7 cellular contexts compared by ENCODE assay signal in the genomic region with DNA sequence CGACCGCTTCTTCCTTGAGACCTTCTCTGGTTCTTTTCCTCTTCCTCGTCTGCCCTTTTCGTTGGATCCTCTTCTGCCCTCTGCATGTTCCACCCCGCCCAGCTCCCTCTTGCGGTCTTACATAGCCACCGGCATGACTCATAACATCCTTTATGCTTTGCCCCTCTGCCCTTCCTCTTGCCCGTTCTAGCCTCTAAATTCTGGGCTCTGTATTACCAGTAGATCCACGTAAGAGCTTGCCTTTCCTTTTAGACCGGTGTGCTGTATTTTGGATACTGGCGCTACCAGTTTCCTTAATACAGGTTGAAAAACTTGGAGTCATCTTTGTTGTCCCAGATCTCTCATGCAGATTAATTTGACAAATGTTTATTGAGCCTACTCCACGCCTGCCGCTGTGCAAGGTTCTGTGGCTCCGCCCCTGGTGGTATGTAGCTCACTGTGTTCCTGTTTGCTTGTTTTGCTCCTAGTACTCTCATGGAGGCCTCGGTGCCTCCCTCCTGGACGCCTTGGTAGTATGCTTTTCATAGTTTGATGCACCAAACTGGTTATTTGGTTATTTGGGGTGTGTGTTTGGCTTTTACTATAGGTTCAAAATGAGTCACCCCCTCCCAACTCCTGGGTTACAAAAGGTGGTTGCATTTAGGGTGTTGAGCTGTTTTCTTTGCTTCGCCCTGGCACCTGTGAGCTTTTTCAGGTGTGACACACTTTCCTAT. TPM values are rescaled to one million over a fixed set of nuclear protein-coding genes. Genes with fewer than 3 reads are reported as not detected.
DNase-seq lines count a peak whose midpoint lies in the region; ATAC-seq and TF ChIP-seq lines count a peak whose summit lies in the region.

No MANE protein-coding gene starts in this region.

- TF ChIP-seq CTCF in activated B cell treated with CpG ODN at 0.5 μM for 24 hours (IDR thresholded peaks at IDR 0.05) = no peak

- H3K9me3 Mint-ChIP-seq in activated B cell treated with CpG ODN at 0.5 μM for 24 hours = no peaks in the 10 kb centered on the region

- POLR2A ChIA-PET in activated B cell treated with CpG ODN at 0.5 μM for 24 hours (lab: Charles Lee) = interaction anchor here (0.7 to 5.6 kb wide), 9 partner anchors 11 to 196 kb away, joined by 4 to 185 read pairs (median 22); a partner anchor contains a TSS

- H3K27me3 Mint-ChIP-seq in activated B cell treated with CpG ODN at 0.5 μM for 24 hours = no peaks in the 10 kb centered on the region

- H3K27ac Mint-ChIP-seq in activated B cell treated with CpG ODN at 0.5 μM for 24 hours = peak overlapping the region; percentile 85

- DNase-seq in NCI-H2107 treated with DMSO at 0.1 percent for 48 hours (lab: John Stamatoyannopoulos, UW; ENCODE audit: unreplicated experiment) (peak; percentile 69), activated B cell treated with CpG ODN at 0.5 μM for 24 hours (peak; percentile 60), cerebellum (ENCODE audit: low spot score) (peak; percentile 65), kidney tubule cell (ENCODE audit: low spot score) (peak; percentile 92)
- peak; percentile 65 for DNase-seq in stimulated activated CD4-positive, alpha-beta T cell treated with anti-CD3 and anti-CD28 coated beads, Interleukin-2, amount 100 ng/mL, for 4 hours (ENCODE audit: low read depth)

- ATAC-seq in GM18498 (IDR thresholded peaks at IDR 0.05; ENCODE audit: unreplicated experiment) (peak; percentile 74), HG02938 (IDR thresholded peaks at IDR 0.05; ENCODE audit: unreplicated experiment) (peak; percentile 45), activated B cell treated with CpG ODN at 0.5 μM for 24 hours (ENCODE audit: low read depth) (peak; percentile 80)

- intact Hi-C loops in activated B cell treated with CpG ODN at 0.5 μM for 24 hours (cut with micrococcal nuclease) = loop anchor here (1.0 to 10.0 kb wide), 11 partner anchors 16 to 713 kb away; a partner anchor contains a TSS

- H3K4me1 Mint-ChIP-seq in activated B cell treated with CpG ODN at 0.5 μM for 24 hours = peaks cover 45% of the 10 kb centered on the region

- CTCF ChIA-PET in activated B cell treated with CpG ODN at 0.5 μM for 24 hours (lab: Charles Lee) = interaction anchor here (0.5 to 4.1 kb wide), 12 partner anchors 14 to 530 kb away, joined by 3 to 29 read pairs (median 6); a partner anchor contains a TSS

- peak overlapping the region; percentile 79 for H3K4me3 Mint-ChIP-seq in activated B cell treated with CpG ODN at 0.5 μM for 24 hours

- peaks cover 50% of the 10 kb centered on the region for H3K36me3 Mint-ChIP-seq in activated B cell treated with CpG ODN at 0.5 μM for 24 hours (ENCODE audit: low read depth)

RNA-seq across cellular contexts. Expression of a gene that starts 1.7 kb away (rescaled TPM):
- total RNA-seq in activated B cell treated with CpG ODN at 0.5 μM for 24 hours (119 and 134 TPM in 2 replicates), cerebellum (52.4 TPM)

RNA-seq across cellular contexts. Expression of a gene that starts 24.3 kb away (rescaled TPM):
- total RNA-seq in activated B cell treated with CpG ODN at 0.5 μM for 24 hours (39.8 and 50.1 TPM in 2 replicates), cerebellum (29.9 TPM)

Comparison
In these comparisons a context has a peak if more than half of its experiments do, and no peak if none do; other contexts are left out.
1. Peak in every context shown above with its lines: DNase-seq and ATAC-seq.